ENCODE assay signal across 1 cellular context in the genomic region with DNA sequence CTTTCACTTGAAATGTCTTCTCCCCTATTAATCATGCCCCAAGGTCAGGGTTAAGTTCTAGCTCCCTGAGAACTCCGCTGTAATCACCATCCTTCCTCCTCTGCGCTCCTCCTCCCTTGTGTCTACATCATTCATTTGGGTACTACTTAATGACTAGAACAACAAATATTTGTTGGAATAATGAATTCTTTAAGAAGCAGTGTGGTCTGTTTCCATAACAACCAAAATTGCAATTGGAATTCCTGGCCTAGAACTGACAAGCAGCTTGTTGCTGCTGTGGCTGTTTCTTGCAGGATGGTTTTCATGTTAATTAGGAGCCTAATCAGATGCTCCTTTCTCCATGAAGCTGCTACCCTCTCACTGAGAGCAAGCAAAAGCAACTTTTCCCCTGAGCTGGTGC.
TF ChIP-seq lines count a peak whose summit lies in the region.

No MANE protein-coding gene starts in this region.

TF ChIP-seq in GM23338, 12 proteins besides CTCF, POLR2A, EP300 and RAD21 (continued from another document):
- TF ChIP-seq POLR2AphosphoS5 (IDR thresholded peaks at IDR 0.05; ENCODE audit: low read depth) = no peak
- TF ChIP-seq EZH2phosphoT487 (IDR thresholded peaks at IDR 0.05; ENCODE audit: unreplicated experiment) = no peak
- TF ChIP-seq, protein P1, sequence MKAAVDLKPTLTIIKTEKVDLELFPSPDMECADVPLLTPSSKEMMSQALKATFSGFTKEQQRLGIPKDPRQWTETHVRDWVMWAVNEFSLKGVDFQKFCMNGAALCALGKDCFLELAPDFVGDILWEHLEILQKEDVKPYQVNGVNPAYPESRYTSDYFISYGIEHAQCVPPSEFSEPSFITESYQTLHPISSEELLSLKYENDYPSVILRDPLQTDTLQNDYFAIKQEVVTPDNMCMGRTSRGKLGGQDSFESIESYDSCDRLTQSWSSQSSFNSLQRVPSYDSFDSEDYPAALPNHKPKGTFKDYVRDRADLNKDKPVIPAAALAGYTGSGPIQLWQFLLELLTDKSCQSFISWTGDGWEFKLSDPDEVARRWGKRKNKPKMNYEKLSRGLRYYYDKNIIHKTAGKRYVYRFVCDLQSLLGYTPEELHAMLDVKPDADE (IDR thresholded peaks at IDR 0.05) = no peak
- TF ChIP-seq, protein P2, sequence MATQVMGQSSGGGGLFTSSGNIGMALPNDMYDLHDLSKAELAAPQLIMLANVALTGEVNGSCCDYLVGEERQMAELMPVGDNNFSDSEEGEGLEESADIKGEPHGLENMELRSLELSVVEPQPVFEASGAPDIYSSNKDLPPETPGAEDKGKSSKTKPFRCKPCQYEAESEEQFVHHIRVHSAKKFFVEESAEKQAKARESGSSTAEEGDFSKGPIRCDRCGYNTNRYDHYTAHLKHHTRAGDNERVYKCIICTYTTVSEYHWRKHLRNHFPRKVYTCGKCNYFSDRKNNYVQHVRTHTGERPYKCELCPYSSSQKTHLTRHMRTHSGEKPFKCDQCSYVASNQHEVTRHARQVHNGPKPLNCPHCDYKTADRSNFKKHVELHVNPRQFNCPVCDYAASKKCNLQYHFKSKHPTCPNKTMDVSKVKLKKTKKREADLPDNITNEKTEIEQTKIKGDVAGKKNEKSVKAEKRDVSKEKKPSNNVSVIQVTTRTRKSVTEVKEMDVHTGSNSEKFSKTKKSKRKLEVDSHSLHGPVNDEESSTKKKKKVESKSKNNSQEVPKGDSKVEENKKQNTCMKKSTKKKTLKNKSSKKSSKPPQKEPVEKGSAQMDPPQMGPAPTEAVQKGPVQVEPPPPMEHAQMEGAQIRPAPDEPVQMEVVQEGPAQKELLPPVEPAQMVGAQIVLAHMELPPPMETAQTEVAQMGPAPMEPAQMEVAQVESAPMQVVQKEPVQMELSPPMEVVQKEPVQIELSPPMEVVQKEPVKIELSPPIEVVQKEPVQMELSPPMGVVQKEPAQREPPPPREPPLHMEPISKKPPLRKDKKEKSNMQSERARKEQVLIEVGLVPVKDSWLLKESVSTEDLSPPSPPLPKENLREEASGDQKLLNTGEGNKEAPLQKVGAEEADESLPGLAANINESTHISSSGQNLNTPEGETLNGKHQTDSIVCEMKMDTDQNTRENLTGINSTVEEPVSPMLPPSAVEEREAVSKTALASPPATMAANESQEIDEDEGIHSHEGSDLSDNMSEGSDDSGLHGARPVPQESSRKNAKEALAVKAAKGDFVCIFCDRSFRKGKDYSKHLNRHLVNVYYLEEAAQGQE (IDR thresholded peaks at IDR 0.05; ENCODE audit: unreplicated experiment) = no peak
- TF ChIP-seq EZH2 (IDR thresholded peaks at IDR 0.05; ENCODE audit: low read depth, unreplicated experiment) = no peak
- no peak for TF ChIP-seq CREB1 (CRISPR knock-in tag; IDR thresholded peaks at IDR 0.05; ENCODE audit: low read depth)
- TF ChIP-seq JUNB (IDR thresholded peaks at IDR 0.05; ENCODE audit: unreplicated experiment) = no peak
